9 cellular contexts compared by ENCODE assay signal in the genomic region with DNA sequence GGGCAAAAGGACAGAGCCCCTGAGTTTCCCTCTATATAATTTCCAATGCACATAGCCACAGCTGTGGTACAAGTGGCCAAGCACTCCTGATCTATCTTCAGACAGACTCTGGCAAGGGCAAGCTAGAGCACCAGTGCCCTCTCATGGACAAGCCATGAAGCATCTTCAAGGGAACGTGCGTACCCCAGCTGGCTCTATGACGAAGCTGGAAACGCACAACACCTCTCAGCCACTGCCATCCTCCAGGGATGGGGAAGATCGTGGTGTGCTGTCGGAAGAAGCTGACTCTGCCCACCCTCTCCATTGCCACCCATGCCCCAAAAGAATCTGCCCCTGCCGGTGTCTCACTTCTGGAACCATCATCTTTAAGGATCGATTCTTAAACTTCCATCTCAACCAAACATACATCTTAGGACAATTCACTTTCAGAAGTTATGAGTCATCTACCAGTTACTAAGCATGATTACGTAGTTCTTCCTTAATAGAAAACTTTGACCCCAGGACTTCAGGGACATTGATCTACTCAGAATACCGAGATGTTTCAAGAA.
DNase-seq lines count a peak whose midpoint lies in the region; ATAC-seq and TF ChIP-seq lines count a peak whose summit lies in the region.
"Had no signal": no experiment of that assay in that cellular context is flagged by ENCODE, and none has a peak within 500 bp of the region (broad histone marks: within the 10 kb centered on the region; RNA-seq: fewer than 3 reads in every experiment).

No MANE protein-coding gene starts in this region.

- POLR2A ChIA-PET in PC-9 (lab: Charles Lee; ENCODE audit: unreplicated experiment) = no interaction called here

- TF ChIP-seq CTCF in PC-9 (conservative IDR thresholded peaks at IDR 0.05) (peak; percentile 55), epithelial cell of proximal tubule (conservative IDR thresholded peaks at IDR 0.05; ENCODE audit: low read depth, low read length) (peak; percentile 95)

- H3K36me3 ChIP-seq in PC-9 (ENCODE audit: low read depth) = no peaks in the 10 kb centered on the region

- H2AFZ ChIP-seq in PC-9 = no peak overlapping the region

- H3K4me3 ChIP-seq in PC-9 = no peak overlapping the region
- no peak overlapping the region for H3K4me3 ChIP-seq in epithelial cell of proximal tubule (ENCODE audit: low read depth, low read length)
- H3K4me3 ChIP-seq: skin epidermis had no signal

- intact Hi-C loops in PC-9 (cut with micrococcal nuclease; ENCODE audit: unreplicated experiment) = no loop called here

- H4K20me1 ChIP-seq in PC-9 (ENCODE audit: insufficient read depth) = 0 out of 2 replicates have a peak, but pooled peaks cover 4% of the 10 kb centered on the region

- ATAC-seq in GM18517 (IDR thresholded peaks at IDR 0.05; ENCODE audit: unreplicated experiment) (peak; percentile 55), GM21825 (IDR thresholded peaks at IDR 0.05; ENCODE audit: unreplicated experiment) (no peak)

- H3K4me1 ChIP-seq in PC-9 (replicated peaks; ENCODE audit: insufficient read depth) = no peaks in the 10 kb centered on the region

- no peak overlapping the region for H3K27ac ChIP-seq in PC-9
- H3K27ac ChIP-seq: skin epidermis had no signal

- no peaks in the 10 kb centered on the region for H3K79me2 ChIP-seq in PC-9 (ENCODE audit: low read depth)

- CTCF ChIA-PET in PC-9 (lab: Charles Lee) = interaction anchor here (0.6 kb wide), 1 partner anchor 862 kb away, joined by 3 read pairs; no protein-coding TSS in a partner anchor

- H3K27me3 ChIP-seq in PC-9 (ENCODE audit: insufficient read depth, low read depth) = peaks cover 3% of the 10 kb centered on the region

- no TSS peak for BruUV-seq in PC-9 (replicated peaks; lab: Mats Ljungman, UMichigan)

- DNase-seq in CD1c-positive myeloid dendritic cell (ENCODE audit: extremely low spot score) (peak; percentile 21), HT-29 (ENCODE audit: low spot score) (peak; percentile 75), PC-9 (peak in 1 of 2 experiments; percentile 17), epithelial cell of proximal tubule (ENCODE audit: low read depth) (peak; percentile 56), middle frontal gyrus (ENCODE audit: extremely low spot score, low spot score) (peak; percentile 78), NOMO-1 treated with dmso at 0.1 percent for 144 hours (lab: John Stamatoyannopoulos, UW; ENCODE audit: unreplicated experiment) (no peak)

- H3K9me2 ChIP-seq in PC-9 (ENCODE audit: insufficient read depth) = no peaks in the 10 kb centered on the region

- H3F3A ChIP-seq in PC-9 (ENCODE audit: insufficient read depth, low read depth) = no peaks in the 10 kb centered on the region

- H3K4me2 ChIP-seq in PC-9 = no peak overlapping the region

- H3K9me3 ChIP-seq in PC-9 (ENCODE audit: insufficient read depth, low read depth) = no peaks in the 10 kb centered on the region
